Comparison of ENCODE assay signal across 27 cellular contexts in the genomic region with DNA sequence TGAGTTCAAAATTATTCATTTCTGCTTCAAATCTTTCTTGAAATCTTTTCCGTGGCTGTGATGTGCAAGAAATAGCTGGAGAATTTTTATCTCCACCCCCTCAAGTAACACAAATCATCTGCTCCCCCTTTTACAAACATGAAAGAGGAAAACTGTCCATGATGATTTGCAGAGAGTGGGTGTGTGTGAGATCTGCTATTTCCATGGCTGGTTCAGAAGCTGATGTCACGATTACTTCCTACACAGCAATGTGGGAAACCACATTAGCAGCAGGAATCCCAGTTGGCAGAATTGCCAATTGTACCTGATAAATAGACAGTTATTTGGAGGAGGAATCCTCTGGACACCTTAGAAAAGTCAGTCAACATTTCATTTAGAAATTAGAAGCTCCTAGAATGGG.
"Had no signal": no experiment of that assay in that cellular context is flagged by ENCODE, and none has a peak within 500 bp of the region (broad histone marks: within the 10 kb centered on the region; RNA-seq: fewer than 3 reads in every experiment).

No MANE protein-coding gene starts in this region.

- H3K4me3 Mint-ChIP-seq: effector memory CD8-positive, alpha-beta T cell; mesothelial cell of epicardium; naive thymus-derived CD8-positive, alpha-beta T cell; nephron progenitor cell; stimulated activated effector memory CD8-positive, alpha-beta T cell treated with anti-CD3 and anti-CD28 coated beads, Interleukin-12 subunit alpha, Interleukin-12 subunit beta, amount 100 ng/mL, for 72 hours; type B pancreatic cell had no signal

- H3K27ac ChIP-seq: esophagus squamous epithelium, heart right ventricle, pancreas, right atrium auricular region, stomach, testis, tibial artery had no signal

- ATAC-seq: effector memory CD8-positive, alpha-beta T cell; heart right ventricle; left lobe of liver; naive thymus-derived CD8-positive, alpha-beta T cell; pancreas; sciatic nerve; stimulated activated effector memory CD8-positive, alpha-beta T cell treated with anti-CD3 and anti-CD28 coated beads, Interleukin-12 subunit alpha, Interleukin-12 subunit beta, amount 100 ng/mL, for 72 hours had no signal

- H3K36me3 ChIP-seq: esophagus squamous epithelium, heart right ventricle, pancreas, right atrium auricular region, stomach, tibial artery had no signal

- H3K4me1 Mint-ChIP-seq: mesothelial cell of epicardium; naive thymus-derived CD8-positive, alpha-beta T cell; nephron progenitor cell; stimulated activated effector memory CD8-positive, alpha-beta T cell treated with anti-CD3 and anti-CD28 coated beads, Interleukin-12 subunit alpha, Interleukin-12 subunit beta, amount 100 ng/mL, for 72 hours had no signal

- H3K9me3 ChIP-seq: esophagus squamous epithelium, heart right ventricle, pancreas, right atrium auricular region, stomach, testis, tibial artery had no signal

- H3K4me1 ChIP-seq: esophagus squamous epithelium, heart right ventricle, pancreas, right atrium auricular region, stomach, testis, tibial artery had no signal

- FAIRE-seq: endometrium, pancreas had no signal

- H3K4me3 ChIP-seq: esophagus squamous epithelium, heart right ventricle, lung, pancreas, right atrium auricular region, stomach, testis, tibial artery had no signal

- H3K36me3 Mint-ChIP-seq: mesothelial cell of epicardium; naive thymus-derived CD8-positive, alpha-beta T cell; stimulated activated effector memory CD8-positive, alpha-beta T cell treated with anti-CD3 and anti-CD28 coated beads, Interleukin-12 subunit alpha, Interleukin-12 subunit beta, amount 100 ng/mL, for 72 hours; type B pancreatic cell had no signal

- H3K27ac Mint-ChIP-seq: effector memory CD8-positive, alpha-beta T cell; mesothelial cell of epicardium; naive thymus-derived CD8-positive, alpha-beta T cell; nephron progenitor cell; stimulated activated effector memory CD8-positive, alpha-beta T cell treated with anti-CD3 and anti-CD28 coated beads, Interleukin-12 subunit alpha, Interleukin-12 subunit beta, amount 100 ng/mL, for 72 hours; type B pancreatic cell had no signal

- H3K27me3 ChIP-seq: esophagus squamous epithelium, pancreas, right atrium auricular region, stomach, testis, tibial artery had no signal

- DNase-seq: cortex of kidney; effector memory CD8-positive, alpha-beta T cell; erythroblast; esophagus squamous epithelium; foreskin melanocyte; glutamatergic neuron; heart right ventricle; hippocampal formation; islet precursor cell; mesenchymal stem cell; naive thymus-derived CD8-positive, alpha-beta T cell; nephron progenitor cell; pancreas; stimulated activated CD4-positive, alpha-beta T cell treated with anti-CD3 and anti-CD28 coated beads, Interleukin-2, amount 100 ng/mL, for 24 hours; stimulated activated CD4-positive, alpha-beta T cell treated with anti-CD3 and anti-CD28 coated beads, Interleukin-4, amount 100 ng/mL, for 24 hours; stimulated activated naive CD4-positive, alpha-beta T cell treated with Interleukin-2 at 50 U/mL for 16 hours; stomach; testis; tibial artery had no signal

- H3K27me3 Mint-ChIP-seq: effector memory CD8-positive, alpha-beta T cell; naive thymus-derived CD8-positive, alpha-beta T cell; type B pancreatic cell had no signal

- H3K9me3 Mint-ChIP-seq: mesothelial cell of epicardium, nephron progenitor cell, type B pancreatic cell had no signal
